In the genomic region with DNA sequence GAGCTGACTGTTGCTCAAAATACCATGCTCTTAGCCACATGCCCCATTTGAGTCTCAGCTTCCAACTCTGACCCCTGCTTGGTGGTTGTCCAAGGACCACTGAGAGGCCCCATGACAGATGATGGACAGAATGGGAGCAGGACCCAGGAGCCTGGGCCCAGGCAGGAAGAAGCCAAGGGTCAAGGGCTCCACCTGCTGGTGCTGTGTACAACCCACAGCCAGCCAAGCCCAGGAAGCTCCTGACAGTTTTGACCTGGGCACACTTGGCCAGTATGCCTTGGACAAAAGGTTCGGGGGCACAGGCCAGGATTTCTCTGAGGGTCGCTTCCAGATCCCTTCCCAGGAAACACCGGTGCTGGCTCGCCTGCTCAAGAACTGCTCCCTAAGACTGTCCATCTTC, we compare ENCODE assay signal across 8 cellular contexts. TPM values are rescaled to one million over a fixed set of nuclear protein-coding genes. Genes with fewer than 3 reads are reported as not detected.
DNase-seq lines count a peak whose midpoint lies in the region; ATAC-seq and TF ChIP-seq lines count a peak whose summit lies in the region.
"Not testable (repeated sequence)": the region's sequence is repeated elsewhere in the genome, so short reads cannot be mapped to it uniquely, and the experiment has no call there.

No MANE protein-coding gene starts in this region.

- not testable (repeated sequence) for H3K9me3 Mint-ChIP-seq in neural crest cell

- not testable (repeated sequence) for H3K4me3 Mint-ChIP-seq in neural crest cell

- not testable (repeated sequence) for H3K4me1 Mint-ChIP-seq in neural crest cell

- H3K36me3 ChIP-seq in BE2C; brain microvascular endothelial cell (replicated peaks): not testable (repeated sequence)

- H3K27me3 Mint-ChIP-seq in neural crest cell (ENCODE audit: low read depth), result not testable (repeated sequence)

- not testable (repeated sequence) for H3K9me3 ChIP-seq in BE2C

- not testable (repeated sequence) for H3K27ac Mint-ChIP-seq in neural crest cell (ENCODE audit: unreplicated experiment)

- H3K27me3 ChIP-seq in BE2C; brain microvascular endothelial cell (replicated peaks): not testable (repeated sequence)

- H3K36me3 Mint-ChIP-seq in neural crest cell (ENCODE audit: low read depth), result not testable (repeated sequence)

- not testable (repeated sequence) for TF ChIP-seq CTCF in BE2C (IDR thresholded peaks at IDR 0.05; ENCODE audit: low read depth, low read length)
- peak; percentile 29 for TF ChIP-seq CTCF in NB4 (IDR thresholded peaks at IDR 0.05; ENCODE audit: low read depth, low read length)
- peak; percentile 41 for TF ChIP-seq CTCF in brain microvascular endothelial cell (IDR thresholded peaks at IDR 0.05; ENCODE audit: low read depth, low read length, missing control alignments)
- peak; percentile 56 for TF ChIP-seq CTCF in neural crest cell (conservative IDR thresholded peaks at IDR 0.05)

- not testable (repeated sequence) for H3K4me3 ChIP-seq in BE2C (ENCODE audit: low read depth, low read length); NB4 (ENCODE audit: low read depth, low read length); brain microvascular endothelial cell (ENCODE audit: low read depth, low read length)

- peak; percentile 35 for ATAC-seq in GM19395 (IDR thresholded peaks at IDR 0.05; ENCODE audit: unreplicated experiment)

- intact Hi-C loops in cardiac septum (cut with DNase I), result not testable (repeated sequence)

- TF ChIP-seq POLR2A in NB4 (IDR thresholded peaks at IDR 0.05; ENCODE audit: extremely low read depth, insufficient read length), result not testable (repeated sequence)

- DNase-seq in BE2C (peak; percentile 66), brain microvascular endothelial cell (peak; percentile 50), cardiac septum (ENCODE audit: low spot score) (peak; percentile 75), neural crest cell (ENCODE audit: low read depth, low spot score) (peak; percentile 66)
- DNase-seq in NB4 (ENCODE audit: low read depth), result not testable (repeated sequence)
- DNase-seq in activated CD8-positive, alpha-beta memory T cell treated with anti-CD3 and anti-CD28 coated beads for 4 hours (ENCODE audit: low read depth in 2 of 2), result peak; percentile 9 to 11
- DNase-seq in stimulated activated CD8-positive, alpha-beta memory T cell treated with anti-CD3 and anti-CD28 coated beads, Interleukin-12 subunit alpha, Interleukin-12 subunit beta, amount 100 ng/mL, for 24 hours (ENCODE audit: extremely low read depth), result peak; percentile 9

- in situ Hi-C loops in brain microvascular endothelial cell (cut with HindIII; ENCODE audit: low pct_ligation_motif_present, low sequenced_read_pairs), result not testable (repeated sequence)

- not testable (repeated sequence) for H3K4me1 ChIP-seq in BE2C

- not testable (repeated sequence) for H3K27ac ChIP-seq in brain microvascular endothelial cell

RNA-seq across cellular contexts. Expression of gene GRAP, which starts 15.0 kb away (rescaled TPM):
- polyA plus RNA-seq in BE2C (2012; ENCODE audit: insufficient read depth, insufficient read length, low read depth), result 0.25 TPM
- total RNA-seq in cardiac septum (2.9 TPM), neural crest cell (2.1 and 2.8 TPM in 2 replicates)

RNA-seq across cellular contexts. Expression of gene FAM83G, which starts 27.2 kb away (rescaled TPM):
- 0.15 TPM for polyA plus RNA-seq in BE2C (2012; ENCODE audit: insufficient read depth, insufficient read length, low read depth)
- total RNA-seq in cardiac septum, result 2.5 TPM
- total RNA-seq in neural crest cell, result 1.3 and 1.8 TPM in 2 replicates
